18 cellular contexts compared by ENCODE assay signal in the genomic region with DNA sequence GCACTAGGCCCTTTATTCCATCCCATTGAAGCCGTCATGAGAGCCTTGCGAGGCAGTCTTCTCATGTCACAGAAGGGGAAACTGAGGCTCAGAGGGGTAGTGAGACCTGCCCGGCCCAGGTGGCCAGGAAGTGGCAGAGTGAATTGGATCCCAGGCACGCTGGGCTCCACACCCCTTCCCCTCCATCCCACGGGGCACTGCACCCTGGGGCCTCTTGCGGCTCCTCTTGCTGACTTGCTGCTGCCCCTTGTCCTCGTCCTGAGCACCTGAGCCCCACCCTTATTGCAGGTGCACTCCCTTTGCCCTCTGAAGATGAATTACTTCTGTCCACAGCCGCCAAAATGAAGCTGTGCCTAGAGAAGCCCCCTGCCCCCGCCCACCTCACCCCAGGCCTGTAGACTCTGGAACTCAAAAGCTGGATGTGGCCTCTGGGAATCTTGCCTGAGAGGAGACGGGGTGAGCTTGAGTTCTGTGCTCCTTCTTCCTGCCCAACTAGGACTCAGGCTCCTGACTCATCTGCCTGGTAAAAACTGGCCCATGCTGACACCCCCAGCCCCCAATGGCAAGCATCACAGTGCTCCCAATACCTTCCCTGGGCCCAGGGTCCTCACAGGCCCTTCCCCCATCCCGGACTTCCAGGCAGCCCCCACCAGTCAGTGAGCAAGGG. TPM values are rescaled to one million over a fixed set of nuclear protein-coding genes. Genes with fewer than 3 reads are reported as not detected.
DNase-seq lines count a peak whose midpoint lies in the region; ATAC-seq and TF ChIP-seq lines count a peak whose summit lies in the region.
"Had no signal": no experiment of that assay in that cellular context is flagged by ENCODE, and none has a peak within 500 bp of the region (broad histone marks: within the 10 kb centered on the region; RNA-seq: fewer than 3 reads in every experiment).

No MANE protein-coding gene starts in this region.

- H3K9me3 ChIP-seq in mammary epithelial cell (replicated peaks; ENCODE audit: insufficient read depth, low read length) (no peaks in the 10 kb centered on the region), prostate gland (no peaks in the 10 kb centered on the region), vagina (no peaks in the 10 kb centered on the region), PC-3 (ENCODE audit: low read length) (no peaks in the 10 kb centered on the region)

- H3K4me2 ChIP-seq in mammary epithelial cell (ENCODE audit: insufficient read depth, low read depth, low read length), result no peak overlapping the region
- H3K4me2 ChIP-seq in PC-3 (ENCODE audit: low read length), result no peak overlapping the region
- H3K4me2 ChIP-seq: KMS-11 had no signal

- H3F3A ChIP-seq in PC-3 (ENCODE audit: low read length, unreplicated experiment), result no peaks in the 10 kb centered on the region

- intact Hi-C loops in MCF 10A (cut with micrococcal nuclease) (no loop called here), mammary epithelial cell (cut with micrococcal nuclease) (no loop called here), prostate gland (cut with DNase I) (no loop called here), vagina (cut with DNase I) (loop anchor here (5.0 to 10.0 kb wide), 2 partner anchors 45 to 93 kb away; no protein-coding TSS in a partner anchor), PC-3 (cut with micrococcal nuclease) (no loop called here)

- no peak overlapping the region for H2AFZ ChIP-seq in mammary epithelial cell (ENCODE audit: low read depth, low read length)
- no peak overlapping the region for H2AFZ ChIP-seq in PC-3 (ENCODE audit: low read length)

- H4K20me1 ChIP-seq in mammary epithelial cell (ENCODE audit: insufficient read depth, low read length), result peaks cover 2% of the 10 kb centered on the region
- H4K20me1 ChIP-seq in PC-3 (ENCODE audit: low read length), result 0 out of 2 replicates have a peak, but pooled peaks cover 7% of the 10 kb centered on the region

- CTCF ChIA-PET in MCF 10A (lab: Yijun Ruan, JAX), result interaction anchor here (0.6 to 1.0 kb wide), 3 partner anchors 50 to 186 kb away, joined by 3 read pairs; no protein-coding TSS in a partner anchor
- CTCF ChIA-PET in mammary epithelial cell (lab: Charles Lee; ENCODE audit: low non-redundant PET), result interaction anchor here (0.6 kb wide), 1 partner anchor 11 kb away, joined by 7 read pairs; no protein-coding TSS in a partner anchor
- CTCF ChIA-PET in PC-3 (lab: Charles Lee), result no interaction called here
- CTCF ChIA-PET in GM10248 (lab: Yijun Ruan, JAX), result interaction anchor here (0.9 kb wide), 1 partner anchor 9 kb away, joined by 3 read pairs; no protein-coding TSS in a partner anchor

- no peak for TF ChIP-seq POLR2A in prostate gland (IDR thresholded peaks at IDR 0.05)
- no peak for TF ChIP-seq POLR2A in vagina (IDR thresholded peaks at IDR 0.05)

- H3K27ac Mint-ChIP-seq in MCF 10A (ENCODE audit: low read depth, unreplicated experiment), result peak overlapping the region; percentile 52
- H3K27ac Mint-ChIP-seq in effector memory CD8-positive, alpha-beta T cell, result no peak overlapping the region
- H3K27ac Mint-ChIP-seq: activated CD4-positive, alpha-beta T cell treated with anti-CD3 and anti-CD28 coated beads for 36 hours; HFFc6 had no signal

- BruUV-seq in MCF 10A (replicated peaks; lab: Mats Ljungman, UMichigan) (no TSS peak), mammary epithelial cell (replicated peaks; lab: Mats Ljungman, UMichigan) (no TSS peak), PC-3 (replicated peaks; lab: Mats Ljungman, UMichigan) (no TSS peak)

- 77% methylated on average over 7 of the region's 11 CpGs for WGBS in mammary epithelial cell (ENCODE audit: low coverage, missing lambda C conversion rate)
- 78% methylated on average over 11 of the region's 11 CpGs for WGBS in prostate gland

- POLR2A ChIA-PET in MCF 10A (lab: Yijun Ruan, JAX), result interaction anchor here (1.2 kb wide), 1 partner anchor 8 kb away, joined by 3 read pairs; no protein-coding TSS in a partner anchor
- POLR2A ChIA-PET in PC-3 (lab: Charles Lee; ENCODE audit: unreplicated experiment), result no interaction called here
- POLR2A ChIA-PET in GM10248 (lab: Yijun Ruan, JAX), result no interaction called here

- H3K4me3 Mint-ChIP-seq in MCF 10A (ENCODE audit: unreplicated experiment), result no peak overlapping the region
- H3K4me3 Mint-ChIP-seq in effector memory CD8-positive, alpha-beta T cell, result no peak overlapping the region
- H3K4me3 Mint-ChIP-seq: activated CD4-positive, alpha-beta T cell treated with anti-CD3 and anti-CD28 coated beads for 36 hours; HFFc6 had no signal

- in situ Hi-C loops in mammary epithelial cell (cut with MboI; ENCODE audit: low sequenced_read_pairs in 2 of 2), result no loop called here

- H3K4me1 ChIP-seq in mammary epithelial cell (ENCODE audit: insufficient read depth, low read length), result peaks cover 13% of the 10 kb centered on the region
- H3K4me1 ChIP-seq in foreskin keratinocyte, result peaks cover 6% of the 10 kb centered on the region
- H3K4me1 ChIP-seq in prostate gland (replicated peaks), result peaks cover 4% of the 10 kb centered on the region
- H3K4me1 ChIP-seq in vagina, result peaks cover 30% of the 10 kb centered on the region
- peaks cover 7% of the 10 kb centered on the region; the same call in 1 of the 2 replicates for H3K4me1 ChIP-seq in PC-3 (ENCODE audit: insufficient read depth, low read length)

- no peak for DNase-seq in MCF 10A (ENCODE audit: unreplicated experiment)
- DNase-seq in mammary epithelial cell, result no peak
- DNase-seq in foreskin keratinocyte, result no peak
- no peak for DNase-seq in prostate gland (ENCODE audit: low spot score)
- DNase-seq in vagina (ENCODE audit: extremely low spot score in 2 of 2), result no peak
- DNase-seq in effector memory CD8-positive, alpha-beta T cell, result no peak
- DNase-seq in PC-3, result no peak
- DNase-seq in GM10248 (ENCODE audit: extremely low spot score), result no peak
- DNase-seq: activated CD4-positive, alpha-beta T cell treated with anti-CD3 and anti-CD28 coated beads for 36 hours; activated effector memory CD4-positive, alpha-beta T cell treated with anti-CD3 and anti-CD28 coated beads, Interleukin-2, amount 50 U/mL, for 16 hours; cerebellar nuclear complex; GDM1; HFFc6; NCI-H1092; nucleus accumbens; stimulated activated CD4-positive, alpha-beta T cell treated with anti-CD3 and anti-CD28 coated beads, Interleukin-2, amount 100 ng/mL, for 48 hours had no signal

- H3K9me2 ChIP-seq in PC-3 (replicated peaks; ENCODE audit: low read length), result no peaks in the 10 kb centered on the region

- no peaks in the 10 kb centered on the region for H3K27me3 Mint-ChIP-seq in MCF 10A (ENCODE audit: insufficient read depth, unreplicated experiment)
- H3K27me3 Mint-ChIP-seq in effector memory CD8-positive, alpha-beta T cell, result peaks cover 7 to 15% of the 10 kb centered on the region in 2 donors

- H3K9ac ChIP-seq in mammary epithelial cell (ENCODE audit: insufficient read depth, low read length) (no peak overlapping the region), PC-3 (ENCODE audit: low read length) (no peak overlapping the region)
- H3K9ac ChIP-seq: KMS-11 had no signal

- no peaks in the 10 kb centered on the region for H3K36me3 ChIP-seq in mammary epithelial cell (ENCODE audit: insufficient read depth, low read length)
- H3K36me3 ChIP-seq in prostate gland, result no peaks in the 10 kb centered on the region
- no peaks in the 10 kb centered on the region for H3K36me3 ChIP-seq in vagina
- no peaks in the 10 kb centered on the region for H3K36me3 ChIP-seq in PC-3 (ENCODE audit: low read depth, low read length)

- ATAC-seq in foreskin keratinocyte, result peak; percentile 41
- ATAC-seq in effector memory CD8-positive, alpha-beta T cell (replicated peaks), result no peak
- ATAC-seq in PC-3, result no peak
- ATAC-seq: activated CD4-positive, alpha-beta T cell treated with anti-CD3 and anti-CD28 coated beads for 36 hours had no signal

- H3K4me3 ChIP-seq in mammary epithelial cell (replicated peaks in 1 of 3; ENCODE audit: insufficient read depth in 1 of 3, low read depth in 2 of 3, low read length in 3 of 3), result no peak overlapping the region
- H3K4me3 ChIP-seq in prostate gland, result no peak overlapping the region
- H3K4me3 ChIP-seq in vagina, result no peak overlapping the region
- H3K4me3 ChIP-seq in PC-3 (ENCODE audit: low read length), result no peak overlapping the region
- H3K4me3 ChIP-seq: GM12878 had no signal

- TF ChIP-seq CTCF in MCF 10A (IDR thresholded peaks at IDR 0.05; ENCODE audit: unreplicated experiment), result no peak
- no peak for TF ChIP-seq CTCF in mammary epithelial cell (conservative IDR thresholded peaks at IDR 0.05 in 1 of 2, IDR thresholded peaks at IDR 0.05 in 1 of 2; ENCODE audit: extremely low read depth in 1 of 2, insufficient read depth in 1 of 2, low read depth in 1 of 2, low read length in 2 of 2)
- no peak for TF ChIP-seq CTCF in foreskin keratinocyte (conservative IDR thresholded peaks at IDR 0.05)
- TF ChIP-seq CTCF in prostate gland (IDR thresholded peaks at IDR 0.05), result no peak
- TF ChIP-seq CTCF in vagina (IDR thresholded peaks at IDR 0.05), result no peak
- no peak for TF ChIP-seq CTCF in PC-3 (conservative IDR thresholded peaks at IDR 0.05; ENCODE audit: low read depth, low read length)
- TF ChIP-seq CTCF in GM10248 (IDR thresholded peaks at IDR 0.05; ENCODE audit: control extremely low read depth, extremely low read depth, low read depth, missing control alignments), result no peak

- dilution Hi-C loops in mammary epithelial cell (cut with HindIII; ENCODE audit: low sequenced_read_pairs), result no loop called here

- H3K27me3 ChIP-seq in mammary epithelial cell (ENCODE audit: insufficient read depth, low read length) (no peaks in the 10 kb centered on the region), foreskin keratinocyte (peaks cover 6% of the 10 kb centered on the region), prostate gland (replicated peaks; ENCODE audit: insufficient read depth) (no peaks in the 10 kb centered on the region), vagina (no peaks in the 10 kb centered on the region), PC-3 (ENCODE audit: low read length) (no peaks in the 10 kb centered on the region)

- no peaks in the 10 kb centered on the region for H3K9me3 Mint-ChIP-seq in MCF 10A (ENCODE audit: unreplicated experiment)
- H3K9me3 Mint-ChIP-seq in effector memory CD8-positive, alpha-beta T cell, result no peaks in the 10 kb centered on the region
- H3K9me3 Mint-ChIP-seq: HFFc6 had no signal

- peaks cover 32% of the 10 kb centered on the region for H3K4me1 Mint-ChIP-seq in MCF 10A (ENCODE audit: insufficient read depth, unreplicated experiment)
- H3K4me1 Mint-ChIP-seq in effector memory CD8-positive, alpha-beta T cell (ENCODE audit: low read depth in 2 of 2), result peaks cover 0 to 3% of the 10 kb centered on the region in 2 donors
- H3K4me1 Mint-ChIP-seq: activated CD4-positive, alpha-beta T cell treated with anti-CD3 and anti-CD28 coated beads for 36 hours had no signal

- no peaks in the 10 kb centered on the region for H3K79me2 ChIP-seq in mammary epithelial cell (ENCODE audit: insufficient read depth, low read length)
- H3K79me2 ChIP-seq in PC-3 (ENCODE audit: low read length), result no peaks in the 10 kb centered on the region

- H3K27ac ChIP-seq in mammary epithelial cell (ENCODE audit: insufficient read depth, low read depth, low read length) (no peak overlapping the region), foreskin keratinocyte (peak overlapping the region; percentile 8), prostate gland (peak overlapping the region; percentile 26 to 41), vagina (peak overlapping the region; percentile 88), PC-3 (ENCODE audit: low read length) (no peak overlapping the region)
- H3K27ac ChIP-seq: KMS-11 had no signal

- peaks cover 13% of the 10 kb centered on the region for H3K36me3 Mint-ChIP-seq in MCF 10A (ENCODE audit: insufficient read depth, unreplicated experiment)
- H3K36me3 Mint-ChIP-seq in effector memory CD8-positive, alpha-beta T cell (ENCODE audit: insufficient read depth), result no peaks in the 10 kb centered on the region

RNA-seq across cellular contexts. Expression of gene NEURL1B, which starts 6.4 kb away (rescaled TPM):
- total RNA-seq in MCF 10A (2022) (4.8 and 7.6 TPM in 2 replicates), mammary epithelial cell (1 to 10 TPM in 1 of 2 donors, under 1 TPM in 1; 0.50 to 2.9 TPM), foreskin keratinocyte (4.2 and 5.1 TPM in 2 replicates), prostate gland (10 to 100 TPM; 23.9 to 39.9 TPM), vagina (30.9 TPM), PC-3 (2014; rRNA removed) (0.95 and 2.5 TPM in 2 replicates)
- polyA plus RNA-seq in mammary epithelial cell (1.5 TPM), foreskin keratinocyte (1.9 and 2.0 TPM in 2 replicates)
- 0.36 TPM for polyA minus RNA-seq in mammary epithelial cell

Comparison
In these comparisons a context has a peak if more than half of its experiments do, and no peak if none do; other contexts are left out.
1. H3K27ac ChIP-seq: peak in foreskin keratinocyte (single experiment), prostate gland (2 of 2) and vagina (single experiment); none in mammary epithelial cell (single experiment) and PC-3 (single experiment).